ENCODE assay signal across 31 cellular contexts in genomic region chr15:73849641-73850040, GRCh38. TPM values are rescaled to one million over a fixed set of nuclear protein-coding genes. Genes with fewer than 3 reads are reported as not detected.
"Had no signal": no experiment of that assay in that cellular context is flagged by ENCODE, and none has a peak within 500 bp of the region (broad histone marks: within the 10 kb centered on the region; RNA-seq: fewer than 3 reads in every experiment).

No MANE protein-coding gene starts in this region.

- H3K4me3 ChIP-seq: left lung, lower lobe of right lung, right atrium auricular region, right lobe of liver, smooth muscle cell, tibial nerve, uterus had no signal

- DNase-seq: kidney glomerular epithelial cell; left cardiac atrium; left lung; lower lobe of right lung; mammary epithelial cell; mesenchymal stem cell; naive thymus-derived CD8-positive, alpha-beta T cell; stimulated activated CD4-positive, alpha-beta T cell treated with anti-CD3 and anti-CD28 coated beads, Interleukin-1b, Interleukin-23, amount 100 ng/mL, for 48 hours; stimulated activated CD4-positive, alpha-beta T cell treated with anti-CD3 and anti-CD28 coated beads, Interleukin-2, amount 100 ng/mL, for 48 hours; stimulated activated CD4-positive, alpha-beta T cell treated with anti-CD3 and anti-CD28 coated beads, Interleukin-4, amount 100 ng/mL, for 4 hours; stimulated activated CD8-positive, alpha-beta memory T cell treated with anti-CD3 and anti-CD28 coated beads, Interleukin-4, amount 100 ng/mL, for 48 hours; stimulated activated naive CD4-positive, alpha-beta T cell treated with Interleukin-2 at 50 U/mL for 16 hours; stimulated activated naive CD8-positive, alpha-beta T cell treated with anti-CD3 and anti-CD28 coated beads, Interleukin-15, amount 100 ng/mL, for 72 hours; uterus had no signal

- H3K27ac ChIP-seq: left lung, lower lobe of right lung, parathyroid adenoma, right atrium auricular region, right lobe of liver, tibial nerve, uterus had no signal

- H3K4me1 ChIP-seq: left lung, lower lobe of right lung, parathyroid adenoma, right lobe of liver, tibial nerve, uterus had no signal

- H3K27me3 ChIP-seq: right atrium auricular region, right lobe of liver, tibial nerve, uterus had no signal

- H3K9me3 ChIP-seq: left lung, lower lobe of right lung, right atrium auricular region, right lobe of liver, tibial nerve, uterus had no signal

- FAIRE-seq: keratinocyte had no signal

- H3K36me3 ChIP-seq: left lung, lower lobe of right lung, right atrium auricular region, right lobe of liver, tibial nerve, uterus had no signal

- ATAC-seq: left cardiac atrium; left lung; lower lobe of right lung; naive thymus-derived CD8-positive, alpha-beta T cell; right lobe of liver; stimulated activated memory B cell treated with anti-CD40 and anti-IgM and Interleukin-4, amounts not matched to agents 10 μg/mL and 1 μg/mL and 100 μg/mL, for 72 hours; stimulated activated naive CD8-positive, alpha-beta T cell treated with anti-CD3 and anti-CD28 coated beads, Interleukin-15, amount 100 ng/mL, for 72 hours had no signal

RNA-seq across cellular contexts. Expression of gene TBC1D21, which starts 23.7 kb away (rescaled TPM):
- total RNA-seq: left cardiac atrium; left lung; liver; lower lobe of right lung; mammary epithelial cell; mucosa of gallbladder; naive thymus-derived CD8-positive, alpha-beta T cell; neural crest cell; osteoblast; progenitor cell of endocrine pancreas; pulmonary artery endothelial cell; renal cortical epithelial cell; right atrium auricular region; right lobe of liver; skeletal muscle tissue; smooth muscle cell; temporal lobe; tibial nerve; ureter; uterus had no signal
- polyA plus RNA-seq: keratinocyte; liver; mammary epithelial cell; naive thymus-derived CD8-positive, alpha-beta T cell; smooth muscle cell had no signal
